In genomic region chr4:8188085-8188484, GRCh38 we compare ENCODE assay signal across 1 cellular context.
TF ChIP-seq lines count a peak whose summit lies in the region.

No MANE protein-coding gene starts in this region.

TF ChIP-seq in IMR-90, 13 proteins besides CTCF, POLR2A, EP300 and RAD21:
- TF ChIP-seq NFE2L2 (IDR thresholded peaks at IDR 0.05; ENCODE audit: low read depth, low read length) (no peak), MXI1 (IDR thresholded peaks at IDR 0.05; ENCODE audit: borderline replicate concordance, low read depth, low read length) (no peak), BHLHE40 (IDR thresholded peaks at IDR 0.05; ENCODE audit: low read depth, low read length) (no peak), USF2 (IDR thresholded peaks at IDR 0.05; ENCODE audit: low read depth, low read length) (no peak), RCOR1 (IDR thresholded peaks at IDR 0.05; ENCODE audit: insufficient replicate concordance, low read length) (no peak), SMC3 (IDR thresholded peaks at IDR 0.05; ENCODE audit: low read depth, low read length) (no peak), CHD1 (IDR thresholded peaks at IDR 0.05; ENCODE audit: low read depth, low read length) (no peak), RFX5 (IDR thresholded peaks at IDR 0.05; ENCODE audit: low read depth, low read length) (no peak), CEBPB (IDR thresholded peaks at IDR 0.05; ENCODE audit: low read depth, low read length) (no peak), MAZ (IDR thresholded peaks at IDR 0.05; ENCODE audit: borderline replicate concordance, low read depth, low read length) (no peak), ELK1 (IDR thresholded peaks at IDR 0.05; ENCODE audit: borderline replicate concordance, low read depth, low read length) (no peak), FOS (IDR thresholded peaks at IDR 0.05; ENCODE audit: low read depth, low read length) (no peak), MAFK (IDR thresholded peaks at IDR 0.05; ENCODE audit: low read depth, low read length) (no peak)
